ENCODE assay signal across 16 cellular contexts in the genomic region with DNA sequence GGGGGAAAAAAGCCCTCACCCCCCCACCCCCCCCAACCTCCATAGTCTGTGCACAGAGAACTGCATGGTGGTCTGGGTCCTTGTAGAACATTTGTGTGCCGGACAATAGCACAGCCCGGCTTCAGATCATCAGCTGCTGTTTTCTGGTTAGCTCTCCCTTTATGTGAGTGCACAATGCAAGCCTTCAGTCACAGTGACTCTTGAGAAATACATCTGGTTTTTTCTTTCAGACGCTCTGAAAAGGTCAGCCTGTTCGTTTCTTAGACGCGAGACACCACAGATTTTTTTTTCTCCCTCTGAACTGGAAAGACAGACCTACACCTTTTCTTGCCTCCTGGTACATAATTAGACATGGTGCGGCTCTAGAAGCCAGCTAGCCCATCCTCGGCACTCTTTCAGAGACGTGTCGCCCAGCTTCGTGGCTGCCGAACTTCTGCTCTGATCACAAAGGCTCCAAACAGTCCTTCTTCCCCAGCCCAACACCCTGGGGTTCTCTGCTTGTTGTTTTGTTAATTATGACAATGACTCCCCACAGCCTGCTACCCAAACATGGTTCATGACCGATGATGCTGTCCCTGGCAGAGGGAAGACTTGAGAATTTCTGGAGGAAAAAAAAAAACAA.
A peak's percentile ranks its signal among the peaks of the same experiment; 100 is the strongest.
DNase-seq lines count a peak whose midpoint lies in the region; ATAC-seq and TF ChIP-seq lines count a peak whose summit lies in the region.
"Had no signal": no experiment of that assay in that cellular context is flagged by ENCODE, and none has a peak within 500 bp of the region (broad histone marks: within the 10 kb centered on the region; RNA-seq: fewer than 3 reads in every experiment).

No MANE protein-coding gene starts in this region.

- no peaks in the 10 kb centered on the region for H3K36me3 ChIP-seq in spleen
- H3K36me3 ChIP-seq: upper lobe of left lung had no signal

- H3K4me3 ChIP-seq in spleen, result no peak overlapping the region
- H3K4me3 ChIP-seq: upper lobe of left lung had no signal

- no peaks in the 10 kb centered on the region for H3K9me3 ChIP-seq in spleen
- H3K9me3 ChIP-seq: upper lobe of left lung had no signal

- TF ChIP-seq CTCF in spleen (IDR thresholded peaks at IDR 0.05 in 8 of 11, conservative IDR thresholded peaks at IDR 0.05 in 3 of 11), result no peak

- TF ChIP-seq POLR2A in spleen (IDR thresholded peaks at IDR 0.05), result no peak

- no peaks in the 10 kb centered on the region for H3K4me1 ChIP-seq in spleen
- H3K4me1 ChIP-seq: upper lobe of left lung had no signal

- ATAC-seq in GM19455 (IDR thresholded peaks at IDR 0.05; ENCODE audit: unreplicated experiment) (no peak), HG03139 (IDR thresholded peaks at IDR 0.05; ENCODE audit: unreplicated experiment) (no peak)
- ATAC-seq: activated naive CD4-positive, alpha-beta T cell treated with anti-CD3 and anti-CD28 coated beads, Interleukin-2, amount 50 U/mL, for 72 hours had no signal

- intact Hi-C loops in spleen (cut with DNase I; ENCODE audit: low total_unique reads), result no loop called here

- 75 to 90% (median 84%) methylated on average over 13 of the region's 13 CpGs for WGBS in spleen, 5 donors

- H3K27me3 ChIP-seq in spleen (replicated peaks in 1 of 7), result no peaks in the 10 kb centered on the region
- H3K27me3 ChIP-seq: upper lobe of left lung had no signal

- H3K27ac ChIP-seq in spleen, result no peak overlapping the region
- H3K27ac ChIP-seq: upper lobe of left lung had no signal

- DNase-seq in AG08395 (ENCODE audit: low spot score) (peak; percentile 4), NCI-H69 (lab: John Stamatoyannopoulos, UW) (peak; percentile 88), globus pallidus (ENCODE audit: low spot score) (peak; percentile 75), nucleus accumbens (lab: John Stamatoyannopoulos, UW) (peak in 31 of 56 donors; percentile 9 to 80 (median 33)), spleen (no peak), MV-4-11 (lab: John Stamatoyannopoulos, UW) (no peak)
- DNase-seq: ACHN; activated B cell treated with CpG ODN at 0.5 μM for 24 hours; activated CD8-positive, alpha-beta memory T cell treated with anti-CD3 and anti-CD28 coated beads, Interleukin-2, amount 50 U/mL, for 48 hours; cortex of kidney; DMS 273 treated with DMSO at 0.1 percent for 48 hours; NCI-H187; upper lobe of left lung had no signal

Comparison
In these comparisons a context has a peak if more than half of its experiments do, and no peak if none do; other contexts are left out.
1. DNase-seq: peak in AG08395 (single experiment), NCI-H69 (single experiment), globus pallidus (single experiment) and nucleus accumbens (31 of 56); none in spleen (single experiment) and MV-4-11 (single experiment).